ENCODE assay signal across 22 cellular contexts in the genomic region with DNA sequence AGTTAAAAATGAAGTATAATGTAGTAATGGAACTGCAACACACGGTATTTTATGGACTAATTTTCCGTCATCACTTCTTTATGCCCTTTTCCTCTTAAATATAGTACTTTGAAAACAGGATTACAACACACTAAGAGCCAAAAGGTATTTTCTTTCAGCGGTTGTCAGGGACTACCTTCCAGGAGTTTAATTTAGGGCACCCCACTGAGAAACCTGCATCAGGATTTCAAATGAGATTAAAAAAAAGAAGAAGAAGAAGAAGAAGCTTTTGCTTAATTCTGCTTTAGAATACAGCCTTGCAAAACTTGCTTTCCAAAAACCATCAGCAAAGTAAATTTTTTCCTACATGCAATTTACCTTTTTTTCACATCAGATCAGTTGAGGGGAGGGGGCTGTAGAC. TPM values are rescaled to one million over a fixed set of nuclear protein-coding genes. Genes with fewer than 3 reads are reported as not detected.
DNase-seq lines count a peak whose midpoint lies in the region; ATAC-seq, FAIRE-seq and TF ChIP-seq lines count a peak whose summit lies in the region.
"Had no signal": no experiment of that assay in that cellular context is flagged by ENCODE, and none has a peak within 500 bp of the region (broad histone marks: within the 10 kb centered on the region; RNA-seq: fewer than 3 reads in every experiment).

No MANE protein-coding gene starts in this region.

- TF ChIP-seq POLR2A in gastrocnemius medialis (IDR thresholded peaks at IDR 0.05), result no peak

- H3K27ac Mint-ChIP-seq in nephron progenitor cell, result peak overlapping the region; percentile 95
- H3K27ac Mint-ChIP-seq: activated CD4-positive, alpha-beta T cell treated with anti-CD3 and anti-CD28 coated beads for 36 hours; stimulated activated memory B cell treated with anti-CD40 and anti-IgM and Interleukin-4, amounts not matched to agents 10 μg/mL and 1 μg/mL and 100 μg/mL, for 72 hours had no signal

- no peak for FAIRE-seq in frontal cortex (lab: Jason Lieb, UNC)
- FAIRE-seq: keratinocyte, small intestine had no signal

- H3K36me3 Mint-ChIP-seq in nephron progenitor cell (ENCODE audit: low read depth), result peaks cover 70% of the 10 kb centered on the region
- H3K36me3 Mint-ChIP-seq: stimulated activated memory B cell treated with anti-CD40 and anti-IgM and Interleukin-4, amounts not matched to agents 10 μg/mL and 1 μg/mL and 100 μg/mL, for 72 hours had no signal

- no peak for ATAC-seq in gastrocnemius medialis
- ATAC-seq: activated CD4-positive, alpha-beta T cell treated with anti-CD3 and anti-CD28 coated beads for 36 hours; esophagus mucosa; stimulated activated memory B cell treated with anti-CD40 and anti-IgM and Interleukin-4, amounts not matched to agents 10 μg/mL and 1 μg/mL and 100 μg/mL, for 72 hours had no signal

- H3K27me3 ChIP-seq in ectodermal cell (ENCODE audit: control insufficient read depth, insufficient read depth, low read length, poor library complexity, severe bottlenecking), result no peaks in the 10 kb centered on the region
- no peaks in the 10 kb centered on the region for H3K27me3 ChIP-seq in gastrocnemius medialis
- H3K27me3 ChIP-seq: vagina had no signal

- H3K4me3 ChIP-seq in ectodermal cell (ENCODE audit: insufficient read depth, low read depth, low read length), result no peak overlapping the region
- no peak overlapping the region for H3K4me3 ChIP-seq in gastrocnemius medialis
- H3K4me3 ChIP-seq: lower lobe of right lung, vagina had no signal

- 20 to 21% methylated on average over 2 to 3 of the region's 3 CpGs for WGBS in ectodermal cell, 2 experiments

- no peak for TF ChIP-seq CTCF in nephron progenitor cell (IDR thresholded peaks at IDR 0.05)
- TF ChIP-seq CTCF in gastrocnemius medialis (IDR thresholded peaks at IDR 0.05 in 4 of 5, conservative IDR thresholded peaks at IDR 0.05 in 1 of 5), result no peak

- H3K4me1 Mint-ChIP-seq in nephron progenitor cell, result peaks cover 61% of the 10 kb centered on the region
- H3K4me1 Mint-ChIP-seq: activated CD4-positive, alpha-beta T cell treated with anti-CD3 and anti-CD28 coated beads for 36 hours; stimulated activated memory B cell treated with anti-CD40 and anti-IgM and Interleukin-4, amounts not matched to agents 10 μg/mL and 1 μg/mL and 100 μg/mL, for 72 hours had no signal

- H3K27ac ChIP-seq in ectodermal cell (ENCODE audit: insufficient read depth, low read depth, low read length, poor library complexity, severe bottlenecking) (peak overlapping the region; percentile 90), gastrocnemius medialis (no peak overlapping the region)
- H3K27ac ChIP-seq: lower lobe of right lung, vagina had no signal

- no peaks in the 10 kb centered on the region for H3K27me3 Mint-ChIP-seq in nephron progenitor cell (ENCODE audit: low read depth, poor library complexity)
- H3K27me3 Mint-ChIP-seq: stimulated activated memory B cell treated with anti-CD40 and anti-IgM and Interleukin-4, amounts not matched to agents 10 μg/mL and 1 μg/mL and 100 μg/mL, for 72 hours had no signal

- peaks cover 21% of the 10 kb centered on the region for H3K4me1 ChIP-seq in ES-I3 (ENCODE audit: insufficient read depth, low read length)
- peaks cover 26% of the 10 kb centered on the region for H3K4me1 ChIP-seq in ectodermal cell (ENCODE audit: control insufficient read depth, insufficient read depth, low read length)
- H3K4me1 ChIP-seq in gastrocnemius medialis, result no peaks in the 10 kb centered on the region
- H3K4me1 ChIP-seq: vagina had no signal

- H3K4me3 Mint-ChIP-seq in nephron progenitor cell, result peak overlapping the region; percentile 76
- H3K4me3 Mint-ChIP-seq: activated CD4-positive, alpha-beta T cell treated with anti-CD3 and anti-CD28 coated beads for 36 hours; stimulated activated memory B cell treated with anti-CD40 and anti-IgM and Interleukin-4, amounts not matched to agents 10 μg/mL and 1 μg/mL and 100 μg/mL, for 72 hours had no signal

- in situ Hi-C loops in gastrocnemius medialis (cut with MboI; ENCODE audit: low sequenced_read_pairs in 4 of 4), result no loop called here

- intact Hi-C loops in gastrocnemius medialis (cut with DNase I; ENCODE audit: low total_unique reads), result no loop called here

- H3K9me3 Mint-ChIP-seq in nephron progenitor cell, result peaks cover under 1% of the 10 kb centered on the region
- H3K9me3 Mint-ChIP-seq: stimulated activated memory B cell treated with anti-CD40 and anti-IgM and Interleukin-4, amounts not matched to agents 10 μg/mL and 1 μg/mL and 100 μg/mL, for 72 hours had no signal

- H3K9me3 ChIP-seq in ES-I3 (ENCODE audit: control insufficient read depth, insufficient read depth, low read length), result no peaks in the 10 kb centered on the region
- no peaks in the 10 kb centered on the region for H3K9me3 ChIP-seq in ectodermal cell (ENCODE audit: control insufficient read depth, low read length)
- H3K9me3 ChIP-seq in gastrocnemius medialis, result no peaks in the 10 kb centered on the region
- H3K9me3 ChIP-seq: lower lobe of right lung, vagina had no signal

- peak overlapping the region; percentile 48; the same call in 1 of the 2 replicates for H3K9ac ChIP-seq in ES-I3 (ENCODE audit: low read depth, low read length)

- H3K36me3 ChIP-seq in ES-I3 (ENCODE audit: insufficient read depth, low read length), result no peaks in the 10 kb centered on the region
- H3K36me3 ChIP-seq in ectodermal cell (ENCODE audit: control insufficient read depth, insufficient read depth, low read length), result peaks cover 9% of the 10 kb centered on the region
- H3K36me3 ChIP-seq in gastrocnemius medialis, result no peaks in the 10 kb centered on the region
- H3K36me3 ChIP-seq: lower lobe of right lung, vagina had no signal

- DNase-seq in NCI-H146 treated with DMSO at 0.1 percent for 48 hours (lab: John Stamatoyannopoulos, UW; ENCODE audit: unreplicated experiment) (peak; percentile 29), nephron progenitor cell (no peak), gastrocnemius medialis (no peak), NCI-H1048 (lab: John Stamatoyannopoulos, UW) (no peak), frontal cortex (ENCODE audit: low spot score in 2 of 2) (no peak)
- DNase-seq in stimulated activated CD4-positive, alpha-beta T cell treated with anti-CD3 and anti-CD28 coated beads, Interleukin-2, amount 100 ng/mL, for 24 hours, result no peak
- DNase-seq: activated CD4-positive, alpha-beta T cell treated with anti-CD3 and anti-CD28 coated beads for 36 hours; activated gamma-delta T cell; effector CD8-positive, alpha-beta T cell; foreskin melanocyte; lower lobe of right lung; NCI-H1436 treated with DMSO at 0.1 percent for 48 hours; NCI-H2171 treated with DMSO at 0.1 percent for 48 hours; NCI-H524; small intestine had no signal

RNA-seq across cellular contexts. Expression of a gene that starts 55.1 kb away (rescaled TPM):
- 88.1 TPM for polyA plus RNA-seq in ectodermal cell (2013, experiment 1 of 4)
- polyA plus RNA-seq in ectodermal cell (2013, experiment 2 of 4), result 77.5 TPM
- polyA plus RNA-seq in ectodermal cell (2013, experiment 3 of 4), result 75.8 TPM
- 82.1 TPM for polyA plus RNA-seq in ectodermal cell (2013, experiment 4 of 4)
- total RNA-seq in gastrocnemius medialis (1 to 10 TPM in 1 of 4 donors, under 1 TPM in 2, not detected in 1; 0.31 to 1.8 (median 0.40) TPM), frontal cortex (380 TPM)
- total RNA-seq: activated CD4-positive, alpha-beta T cell treated with anti-CD3 and anti-CD28 coated beads for 36 hours; T-helper 1 cell treated with Interleukin-12 subunit alpha and Interleukin-12 subunit beta and Interleukin-4 antibody, amounts not matched to agents 30 ng/mL and 1 ng/mL, for 36 hours had no signal

Comparison
In these comparisons a context has a peak if more than half of its experiments do, and no peak if none do; other contexts are left out.
1. RNA of a gene that starts 55.1 kb away (total RNA-seq): 380 TPM in frontal cortex (single experiment); 0.31 to 1.8 TPM in gastrocnemius medialis; every median in the first group is over 100 times any median in the second.